ENCODE assay signal across 14 cellular contexts in the genomic region with DNA sequence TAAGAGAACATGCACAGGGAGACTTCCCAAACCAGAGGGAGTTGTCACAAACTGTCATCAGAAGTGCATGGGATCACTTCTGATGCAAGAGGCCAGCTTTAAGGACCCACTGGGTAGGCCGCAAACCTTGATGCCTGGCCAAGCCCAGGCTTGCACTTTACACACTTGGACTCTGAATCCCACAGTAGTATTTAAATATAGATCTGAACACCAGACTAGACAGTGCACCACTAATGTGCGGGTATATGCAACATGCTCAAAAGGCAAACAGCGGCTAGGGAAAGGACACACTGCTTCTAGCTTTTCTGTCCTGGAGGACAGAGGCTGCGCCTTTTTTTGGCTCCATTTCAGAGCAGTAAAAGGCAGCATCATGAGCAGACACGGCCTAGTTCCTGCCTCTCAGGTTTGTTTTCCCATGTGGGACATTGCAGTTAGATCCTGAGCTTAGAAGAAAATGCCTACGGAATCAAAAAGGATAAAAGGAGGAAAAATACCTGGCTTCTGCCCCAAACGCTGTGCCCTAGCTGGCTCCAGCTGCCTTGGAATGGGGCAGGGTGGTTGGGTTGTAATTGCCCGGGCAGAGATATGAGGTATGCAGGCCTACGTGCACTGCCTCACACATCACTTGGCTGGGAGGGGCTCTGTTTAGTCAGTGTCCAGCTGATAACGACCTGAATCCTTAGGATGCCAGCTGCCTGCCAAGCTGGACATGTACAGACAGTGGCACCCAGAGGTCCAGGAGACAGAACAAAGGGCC.
DNase-seq lines count a peak whose midpoint lies in the region; ATAC-seq, FAIRE-seq and TF ChIP-seq lines count a peak whose summit lies in the region.
"Had no signal": no experiment of that assay in that cellular context is flagged by ENCODE, and none has a peak within 500 bp of the region (broad histone marks: within the 10 kb centered on the region; RNA-seq: fewer than 3 reads in every experiment).

No MANE protein-coding gene starts in this region.

- H3K4me1 Mint-ChIP-seq in T-cell: peaks cover 0 to 20% (median 1%) of the 10 kb centered on the region in 3 donors
- H3K4me1 Mint-ChIP-seq: activated naive CD4-positive, alpha-beta T cell treated with anti-CD3 and anti-CD28 coated beads, Interleukin-2, amount 50 U/mL, for 24 hours had no signal

- H3K36me3 Mint-ChIP-seq in T-cell: no peaks in the 10 kb centered on the region
- H3K36me3 Mint-ChIP-seq: activated CD8-positive, alpha-beta memory T cell treated with anti-CD3 and anti-CD28 coated beads, Interleukin-2, amount 10 ng/mL, durations not matched to agents 7 days and 5 days; activated naive CD4-positive, alpha-beta T cell treated with anti-CD3 and anti-CD28 coated beads, Interleukin-2, amount 50 U/mL, for 24 hours had no signal

- intact Hi-C loops in cardiac septum (cut with DNase I): loop anchor here (1.0 to 10.0 kb wide), 4 partner anchors 46 to 191 kb away; no protein-coding TSS in a partner anchor
- intact Hi-C loops in prostate gland (cut with DNase I): no loop called here
- intact Hi-C loops in posterior vena cava (cut with DNase I): no loop called here

- TF ChIP-seq CTCF in prostate gland (IDR thresholded peaks at IDR 0.05): no peak

- H3K4me1 ChIP-seq in prostate gland (replicated peaks): no peaks in the 10 kb centered on the region

- H3K4me3 Mint-ChIP-seq in T-cell: no peak overlapping the region
- H3K4me3 Mint-ChIP-seq: activated CD8-positive, alpha-beta memory T cell treated with anti-CD3 and anti-CD28 coated beads, Interleukin-2, amount 10 ng/mL, durations not matched to agents 7 days and 5 days; activated naive CD4-positive, alpha-beta T cell treated with anti-CD3 and anti-CD28 coated beads, Interleukin-2, amount 50 U/mL, for 24 hours had no signal

- CTCF ChIA-PET in T-cell (lab: Charles Lee): no interaction called here

- H3K27ac Mint-ChIP-seq in T-cell: no peak overlapping the region
- H3K27ac Mint-ChIP-seq: activated CD8-positive, alpha-beta memory T cell treated with anti-CD3 and anti-CD28 coated beads, Interleukin-2, amount 10 ng/mL, durations not matched to agents 7 days and 5 days; activated naive CD4-positive, alpha-beta T cell treated with anti-CD3 and anti-CD28 coated beads, Interleukin-2, amount 50 U/mL, for 24 hours had no signal

- H3K27ac ChIP-seq in prostate gland: peak overlapping the region; percentile 25 to 61

- H3K27me3 ChIP-seq in prostate gland (replicated peaks; ENCODE audit: insufficient read depth): no peaks in the 10 kb centered on the region

- H3K9me3 ChIP-seq in prostate gland: no peaks in the 10 kb centered on the region

- no peak for FAIRE-seq in H54 (lab: Jason Lieb, UNC)
- FAIRE-seq: kidney had no signal

- POLR2A ChIA-PET in T-cell (lab: Charles Lee): interaction anchor here in 1 of 2 donors (0.6 kb wide), 1 partner anchor 8 kb away, joined by 8 read pairs; no protein-coding TSS in a partner anchor

- no peaks in the 10 kb centered on the region for H3K36me3 ChIP-seq in prostate gland

- 31% methylated on average over 10 of the region's 10 CpGs for WGBS in prostate gland

- H3K27me3 Mint-ChIP-seq in T-cell: no peaks in the 10 kb centered on the region
- H3K27me3 Mint-ChIP-seq: activated naive CD4-positive, alpha-beta T cell treated with anti-CD3 and anti-CD28 coated beads, Interleukin-2, amount 50 U/mL, for 24 hours had no signal

- H3K4me3 ChIP-seq in prostate gland: no peak overlapping the region

- H3K9me3 Mint-ChIP-seq in T-cell: no peaks in the 10 kb centered on the region
- H3K9me3 Mint-ChIP-seq: activated naive CD4-positive, alpha-beta T cell treated with anti-CD3 and anti-CD28 coated beads, Interleukin-2, amount 50 U/mL, for 24 hours had no signal

- TF ChIP-seq POLR2A in H54 (IDR thresholded peaks at IDR 0.05; ENCODE audit: low read depth, low read length): no peak
- TF ChIP-seq POLR2A in prostate gland (IDR thresholded peaks at IDR 0.05): no peak

- DNase-seq in H54 (ENCODE audit: insufficient read length, low spot score) (peak; percentile 32), SW480 (ENCODE audit: low spot score) (peak; percentile 34), cardiac septum (ENCODE audit: low spot score) (peak; percentile 86), prostate gland (ENCODE audit: low spot score) (peak; percentile 41), posterior vena cava (ENCODE audit: low spot score) (no peak), T-cell (no peak)
- DNase-seq in activated CD8-positive, alpha-beta memory T cell treated with anti-CD3 and anti-CD28 coated beads, Interleukin-2, amount 50 U/mL, for 48 hours: no peak
- DNase-seq: activated CD8-positive, alpha-beta memory T cell treated with anti-CD3 and anti-CD28 coated beads, Interleukin-2, amount 10 ng/mL, durations not matched to agents 7 days and 5 days; kidney; NCI-H1048; NCI-H446 treated with DMSO at 0.1 percent for 48 hours; stimulated activated CD8-positive, alpha-beta memory T cell treated with anti-CD3 and anti-CD28 coated beads, Interleukin-4, amount 100 ng/mL, for 48 hours had no signal

- ATAC-seq in T-cell (replicated peaks in 1 of 4): no peak
- no peak for ATAC-seq in GM19023 (IDR thresholded peaks at IDR 0.05; ENCODE audit: unreplicated experiment)
- ATAC-seq: activated CD8-positive, alpha-beta memory T cell treated with anti-CD3 and anti-CD28 coated beads, Interleukin-2, amount 10 ng/mL, durations not matched to agents 7 days and 5 days had no signal

Comparison
In these comparisons a context has a peak if more than half of its experiments do, and no peak if none do; other contexts are left out.
1. DNase-seq: peak in H54 (single experiment), SW480 (single experiment), cardiac septum (single experiment) and prostate gland (single experiment); none in posterior vena cava (single experiment), T-cell (0 of 34) and activated CD8-positive, alpha-beta memory T cell treated with anti-CD3 and anti-CD28 coated beads, Interleukin-2, amount 50 U/mL, for 48 hours (single experiment).